8 cellular contexts compared by ENCODE assay signal in genomic region chr6:55069132-55069781, GRCh38.
A peak's percentile ranks its signal among the peaks of the same experiment; 100 is the strongest.
DNase-seq lines count a peak whose midpoint lies in the region; ATAC-seq and TF ChIP-seq lines count a peak whose summit lies in the region.

No MANE protein-coding gene starts in this region.

- no peaks in the 10 kb centered on the region for H3K27me3 ChIP-seq in heart left ventricle
- no peaks in the 10 kb centered on the region for H3K27me3 ChIP-seq in brain microvascular endothelial cell (replicated peaks)
- no peaks in the 10 kb centered on the region for H3K27me3 ChIP-seq in MG63

- ATAC-seq in heart left ventricle (peak in 2 of 4 donors; percentile 38 to 39), Right ventricle myocardium inferior (no peak), left colon (peak; percentile 60), HG02642 (IDR thresholded peaks at IDR 0.05; ENCODE audit: poor library complexity, unreplicated experiment) (no peak)

- DNase-seq in heart left ventricle (no peak), Right ventricle myocardium inferior (ENCODE audit: missing footprints) (no peak), NCI-H510A (lab: John Stamatoyannopoulos, UW) (peak; percentile 12), brain microvascular endothelial cell (peak; percentile 18), left colon (peak in 1 of 2 donors; percentile 29), GOT3 (lab: John Stamatoyannopoulos, UW) (no peak), MG63 (no peak)

- peaks cover 0 to 5% (median 0%) of the 10 kb centered on the region in 12 donors for H3K4me1 ChIP-seq in heart left ventricle

- H3K36me3 ChIP-seq in heart left ventricle (no peaks in the 10 kb centered on the region), brain microvascular endothelial cell (replicated peaks) (no peaks in the 10 kb centered on the region), MG63 (no peaks in the 10 kb centered on the region)

- H3K4me3 ChIP-seq in heart left ventricle (no peak overlapping the region), brain microvascular endothelial cell (ENCODE audit: low read depth, low read length) (no peak overlapping the region), MG63 (no peak overlapping the region)

- TF ChIP-seq POLR2A in heart left ventricle (IDR thresholded peaks at IDR 0.05), result no peak

- peak; percentile 34 to 65 (median 51) for TF ChIP-seq CTCF in heart left ventricle (IDR thresholded peaks at IDR 0.05)
- TF ChIP-seq CTCF in brain microvascular endothelial cell (IDR thresholded peaks at IDR 0.05; ENCODE audit: low read depth, low read length, missing control alignments), result peak; percentile 70

- intact Hi-C loops in heart left ventricle (cut with DNase I), result loop anchor here in 8 of 10 donors (2.0 to 10.0 kb wide), 11 partner anchors 192 to 1094 kb away; no protein-coding TSS in a partner anchor
- intact Hi-C loops in Right ventricle myocardium inferior (cut with DNase I), result loop anchor here (5.0 to 10.0 kb wide), 3 partner anchors 57 to 352 kb away; no protein-coding TSS in a partner anchor
- intact Hi-C loops in left colon (cut with DNase I, micrococcal nuclease), result loop anchor here in 1 of 2 donors (5.0 kb wide), 1 partner anchor 1087 kb away; no protein-coding TSS in a partner anchor

- H3K9me3 ChIP-seq in heart left ventricle, result peaks cover 0 to 11% (median 0%) of the 10 kb centered on the region in 12 donors
- H3K9me3 ChIP-seq in MG63, result no peaks in the 10 kb centered on the region

- WGBS in heart left ventricle, 4 donors, result 15 to 18% (median 16%) methylated on average over 3 of the region's 3 CpGs

- in situ Hi-C loops in brain microvascular endothelial cell (cut with HindIII; ENCODE audit: low pct_ligation_motif_present, low sequenced_read_pairs), result no loop called here

- H3K27ac ChIP-seq in heart left ventricle (no peak overlapping the region), brain microvascular endothelial cell (no peak overlapping the region)

Comparison
In these comparisons a context has a peak if more than half of its experiments do, and no peak if none do; other contexts are left out.
1. DNase-seq: peak in NCI-H510A (single experiment) and brain microvascular endothelial cell (single experiment); none in heart left ventricle (0 of 5), Right ventricle myocardium inferior (single experiment), GOT3 (single experiment) and MG63 (single experiment).